ENCODE assay signal across 29 cellular contexts in the genomic region with DNA sequence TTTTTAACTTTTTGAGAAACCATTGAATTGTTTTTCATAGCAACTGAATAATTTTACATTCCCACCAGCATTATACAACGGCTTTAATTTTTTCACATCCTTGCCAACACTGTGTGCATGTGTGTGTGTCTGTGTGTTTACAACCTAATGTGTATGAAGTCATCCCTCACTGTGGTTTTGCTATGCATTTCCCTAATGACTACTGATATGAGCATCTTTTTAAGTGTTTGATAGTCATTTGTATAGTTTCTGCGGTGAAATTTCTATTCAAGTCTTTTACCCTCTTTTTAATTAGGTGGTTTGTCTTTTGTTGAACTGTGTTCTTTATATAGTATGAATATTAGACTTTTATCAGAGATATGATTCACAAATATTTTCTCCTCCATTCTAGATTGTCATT.
DNase-seq lines count a peak whose midpoint lies in the region; ATAC-seq lines count a peak whose summit lies in the region.
"Had no signal": no experiment of that assay in that cellular context is flagged by ENCODE, and none has a peak within 500 bp of the region (broad histone marks: within the 10 kb centered on the region; RNA-seq: fewer than 3 reads in every experiment).

No MANE protein-coding gene starts in this region.

- H3K4me1 Mint-ChIP-seq in T-cell = no peaks in the 10 kb centered on the region

- CTCF ChIA-PET in T-cell (lab: Charles Lee) = interaction anchor here in 1 of 2 donors (0.6 kb wide), 1 partner anchor 656 kb away, joined by 3 read pairs; no protein-coding TSS in a partner anchor

- POLR2A ChIA-PET in T-cell (lab: Charles Lee) = no interaction called here

- no peaks in the 10 kb centered on the region for H3K27me3 Mint-ChIP-seq in T-cell
- H3K27me3 Mint-ChIP-seq: CD4-positive, alpha-beta T cell; natural killer cell treated with Interleukin-12 subunit alpha and Interleukin-12 subunit beta and Interleukin-15 and Interleukin-18, amount 100 ng/mL, for 72 hours had no signal

- no peaks in the 10 kb centered on the region for H3K36me3 Mint-ChIP-seq in T-cell
- H3K36me3 Mint-ChIP-seq: natural killer cell treated with Interleukin-12 subunit alpha and Interleukin-12 subunit beta and Interleukin-15 and Interleukin-18, amount 100 ng/mL, for 72 hours had no signal

- H3K27ac Mint-ChIP-seq in T-cell = no peak overlapping the region
- H3K27ac Mint-ChIP-seq: activated T-cell treated with anti-CD3 and anti-CD28 coated beads, Interleukin-2, amount 50 U/mL, for 72 hours; CD4-positive, alpha-beta T cell; natural killer cell treated with Interleukin-12 subunit alpha and Interleukin-12 subunit beta and Interleukin-15 and Interleukin-18, amount 100 ng/mL, for 72 hours; T-helper 2 cell treated with Interferon-gamma antibody and Interleukin-4, amounts not matched to agents 5 μg/mL and 100 μg/mL, for 36 hours had no signal

- no peaks in the 10 kb centered on the region for H3K9me3 Mint-ChIP-seq in T-cell
- H3K9me3 Mint-ChIP-seq: activated T-cell treated with anti-CD3 and anti-CD28 coated beads, Interleukin-2, amount 50 U/mL, for 72 hours; T-helper 2 cell treated with Interferon-gamma antibody and Interleukin-4, amounts not matched to agents 5 μg/mL and 100 μg/mL, for 36 hours had no signal

- peak; percentile 80 for ATAC-seq in GM18511 (IDR thresholded peaks at IDR 0.05; ENCODE audit: unreplicated experiment)
- peak; percentile 55 for ATAC-seq in GM19395 (IDR thresholded peaks at IDR 0.05; ENCODE audit: unreplicated experiment)
- peak; percentile 71 for ATAC-seq in HG02798 (IDR thresholded peaks at IDR 0.05; ENCODE audit: poor library complexity, unreplicated experiment)
- peak; percentile 75 for ATAC-seq in HG03439 (IDR thresholded peaks at IDR 0.05; ENCODE audit: unreplicated experiment)
- ATAC-seq in GM21526 (IDR thresholded peaks at IDR 0.05; ENCODE audit: low FRiP score, unreplicated experiment) = no peak
- ATAC-seq in T-cell (replicated peaks in 1 of 4) = no peak
- ATAC-seq: A549; activated T-cell treated with anti-CD3 and anti-CD28 coated beads, Interleukin-2, amount 50 U/mL, for 72 hours; HepG2; natural killer cell treated with Interleukin-12 subunit alpha and Interleukin-12 subunit beta and Interleukin-15 and Interleukin-18, amount 100 ng/mL, for 72 hours had no signal

- no peak overlapping the region for H3K4me3 Mint-ChIP-seq in T-cell
- H3K4me3 Mint-ChIP-seq: activated T-cell treated with anti-CD3 and anti-CD28 coated beads, Interleukin-2, amount 50 U/mL, for 72 hours; CD4-positive, alpha-beta T cell; natural killer cell treated with Interleukin-12 subunit alpha and Interleukin-12 subunit beta and Interleukin-15 and Interleukin-18, amount 100 ng/mL, for 72 hours; T-helper 2 cell treated with Interferon-gamma antibody and Interleukin-4, amounts not matched to agents 5 μg/mL and 100 μg/mL, for 36 hours had no signal

- DNase-seq in DMS53 (lab: John Stamatoyannopoulos, UW) = no peak
- DNase-seq in activated CD8-positive, alpha-beta memory T cell treated with anti-CD3 and anti-CD28 coated beads for 24 hours = no peak
- no peak for DNase-seq in T-cell
- DNase-seq: activated CD4-positive, alpha-beta T cell treated with anti-CD3 and anti-CD28 coated beads, Interleukin-2, amount 50 U/mL, for 48 hours; activated CD4-positive, CD25-positive, alpha-beta regulatory T cell treated with anti-CD3 and anti-CD28 coated beads, Interleukin-2, amount 50 U/mL, for 72 hours; activated naive CD4-positive, alpha-beta T cell; activated T-cell treated with anti-CD3 and anti-CD28 coated beads, Interleukin-2, amount 50 U/mL, for 72 hours; CD4-positive, alpha-beta T cell; colonic mucosa; effector CD8-positive, alpha-beta T cell; hypothalamus; mammary epithelial cell; NCI-H1417 treated with DMSO at 0.1 percent for 48 hours; NCI-H2029 treated with DMSO at 0.1 percent for 48 hours; NCI-H526; Peyer's patch; SHP77 treated with DMSO at 0.1 percent for 48 hours; sigmoid colon; stimulated activated CD4-positive, alpha-beta T cell treated with anti-CD3 and anti-CD28 coated beads, Interleukin-12 subunit alpha, Interleukin-12 subunit beta, amount 100 ng/mL, for 4 hours; stimulated activated CD4-positive, alpha-beta T cell treated with anti-CD3 and anti-CD28 coated beads, Interleukin-4, amount 100 ng/mL, for 1 hour had no signal

Comparison
In these comparisons a context has a peak if more than half of its experiments do, and no peak if none do; other contexts are left out.
1. ATAC-seq: peak in GM18511 (single experiment), GM19395 (single experiment), HG02798 (single experiment) and HG03439 (single experiment); none in GM21526 (single experiment) and T-cell (0 of 4).